In genomic region chr20:44080646-44081267, GRCh38 we compare ENCODE assay signal across 8 cellular contexts.
DNase-seq lines count a peak whose midpoint lies in the region; ATAC-seq and TF ChIP-seq lines count a peak whose summit lies in the region.

No MANE protein-coding gene starts in this region.

- H3K4me2 ChIP-seq in MM.1S (ENCODE audit: low read depth, low read length), result peak overlapping the region; percentile 42

- H3K27me3 ChIP-seq in MM.1S (replicated peaks; ENCODE audit: insufficient read depth, low read length), result no peaks in the 10 kb centered on the region
- H3K27me3 ChIP-seq in SJSA1 (replicated peaks), result no peaks in the 10 kb centered on the region
- no peaks in the 10 kb centered on the region for H3K27me3 ChIP-seq in uterus

- H3K9me3 ChIP-seq in MM.1S (replicated peaks; ENCODE audit: insufficient read depth, low read length), result no peaks in the 10 kb centered on the region
- no peaks in the 10 kb centered on the region for H3K9me3 ChIP-seq in SJSA1 (replicated peaks)
- no peaks in the 10 kb centered on the region for H3K9me3 ChIP-seq in uterus

- no peaks in the 10 kb centered on the region for H3K79me2 ChIP-seq in MM.1S (ENCODE audit: low read length)

- no peak overlapping the region for H2AFZ ChIP-seq in MM.1S (ENCODE audit: low read length)

- H3K4me3 Mint-ChIP-seq in glutamatergic neuron (ENCODE audit: unreplicated experiment), result no peak overlapping the region

- no peaks in the 10 kb centered on the region for H3K9me2 ChIP-seq in MM.1S (replicated peaks; ENCODE audit: insufficient read depth, low read length)

- no peaks in the 10 kb centered on the region for H3K36me3 ChIP-seq in MM.1S (replicated peaks; ENCODE audit: insufficient read depth, low read length)
- no peaks in the 10 kb centered on the region for H3K36me3 ChIP-seq in SJSA1
- H3K36me3 ChIP-seq in uterus, result no peaks in the 10 kb centered on the region

- no peaks in the 10 kb centered on the region for H4K20me1 ChIP-seq in MM.1S (ENCODE audit: insufficient read depth, low read length)

- peak overlapping the region; percentile 63 for H3K9ac ChIP-seq in MM.1S (ENCODE audit: low read length)

- TF ChIP-seq POLR2A in uterus (IDR thresholded peaks at IDR 0.05), result no peak

- TF ChIP-seq CTCF in MM.1S (IDR thresholded peaks at IDR 0.05; ENCODE audit: low read length) (peak; percentile 99), glutamatergic neuron (IDR thresholded peaks at IDR 0.05; ENCODE audit: partially characterized antibody, unreplicated experiment) (peak; percentile 99), uterus (IDR thresholded peaks at IDR 0.05) (peak; percentile 93 to 98 (median 98))

- no peaks in the 10 kb centered on the region for H3K4me1 Mint-ChIP-seq in glutamatergic neuron (ENCODE audit: low read depth, unreplicated experiment)

- intact Hi-C loops in posterior cingulate gyrus (cut with DNase I) (loop anchor here (1.0 to 10.0 kb wide), 3 partner anchors 24 to 546 kb away; no protein-coding TSS in a partner anchor), uterus (cut with DNase I; ENCODE audit: low total_unique reads) (loop anchor here (5.0 kb wide), 1 partner anchor 328 kb away; no protein-coding TSS in a partner anchor)

- 0 out of 2 replicates have a peak, but pooled peaks cover 6% of the 10 kb centered on the region for H3F3A ChIP-seq in MM.1S (ENCODE audit: insufficient read depth, low read length)

- peak overlapping the region; percentile 11; the same call in 1 of the 2 replicates for H3K4me3 ChIP-seq in MM.1S (ENCODE audit: low read length)
- H3K4me3 ChIP-seq in SJSA1, result no peak overlapping the region
- no peak overlapping the region for H3K4me3 ChIP-seq in uterus

- peak; percentile 71 for ATAC-seq in GM21515 (IDR thresholded peaks at IDR 0.05; ENCODE audit: unreplicated experiment)

- no peaks in the 10 kb centered on the region for H3K36me3 Mint-ChIP-seq in glutamatergic neuron (ENCODE audit: unreplicated experiment)

- H3K27ac ChIP-seq in MM.1S (ENCODE audit: low read length), result peak overlapping the region; percentile 88
- H3K27ac ChIP-seq in SJSA1, result no peak overlapping the region
- H3K27ac ChIP-seq in uterus, result no peak overlapping the region

- no peak overlapping the region for H3K27ac Mint-ChIP-seq in glutamatergic neuron (ENCODE audit: unreplicated experiment)

- H3K4me1 ChIP-seq in MM.1S (ENCODE audit: low read length) (peaks cover 21% of the 10 kb centered on the region), SJSA1 (replicated peaks) (peaks cover 6% of the 10 kb centered on the region), uterus (no peaks in the 10 kb centered on the region)

- no peaks in the 10 kb centered on the region for H3K9me3 Mint-ChIP-seq in glutamatergic neuron (ENCODE audit: unreplicated experiment)

- H3K27me3 Mint-ChIP-seq in glutamatergic neuron (ENCODE audit: unreplicated experiment), result no peaks in the 10 kb centered on the region

- peak; percentile 54 for DNase-seq in CMK (ENCODE audit: low read depth)
- peak; percentile 91 for DNase-seq in MM.1S
- DNase-seq in SJSA1 (ENCODE audit: low read depth in 1 of 2, low spot score in 2 of 2), result peak; percentile 65 to 68
- DNase-seq in activated naive CD4-positive, alpha-beta T cell treated with Interleukin-2 at 50 U/mL for 16 hours, result peak; percentile 79
- DNase-seq in glutamatergic neuron, result peak; percentile 78
- peak in 8 of 10 donors; percentile 44 to 94 (median 80) for DNase-seq in posterior cingulate gyrus
- DNase-seq in uterus, result peak; percentile 65 to 66
